ENCODE assay signal across 8 cellular contexts in the genomic region with DNA sequence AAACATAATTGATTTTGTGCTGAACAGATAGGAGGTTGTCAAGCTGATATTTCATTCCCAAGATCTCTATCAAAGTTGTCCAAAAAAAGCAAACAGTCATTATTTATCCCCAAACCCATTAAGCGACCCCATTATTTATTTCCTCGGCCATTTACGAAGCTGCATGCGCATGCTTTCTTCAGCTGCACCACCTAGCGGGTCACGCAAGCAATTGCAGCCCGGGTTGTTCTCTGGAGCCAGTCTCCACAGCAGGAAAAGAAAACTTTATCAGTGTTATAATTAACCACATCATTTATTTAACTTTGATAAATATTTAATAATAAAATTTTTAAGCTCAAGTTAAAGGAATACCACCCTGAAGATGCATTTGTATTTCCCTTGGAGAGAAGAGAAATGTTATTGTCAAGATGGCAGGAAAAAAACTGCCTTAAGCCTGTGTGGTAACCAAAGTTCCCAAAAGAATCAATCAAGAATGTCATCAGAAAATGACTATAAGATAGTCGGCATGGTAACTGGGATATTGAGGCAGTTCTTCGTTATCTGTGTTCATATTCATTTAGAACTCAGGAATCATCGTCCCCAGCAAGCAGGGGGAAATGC.
DNase-seq lines count a peak whose midpoint lies in the region; ATAC-seq and TF ChIP-seq lines count a peak whose summit lies in the region.

No MANE protein-coding gene starts in this region.

- TF ChIP-seq EP300 in tibial nerve (IDR thresholded peaks at IDR 0.05): no peak

- H3K27me3 Mint-ChIP-seq in activated CD8-positive, alpha-beta T cell treated with anti-CD3 and anti-CD28 coated beads, Interleukin-2, amount 10 ng/mL, durations not matched to agents 7 days and 5 days (ENCODE audit: low read depth): no peaks in the 10 kb centered on the region
- peaks cover 6% of the 10 kb centered on the region for H3K27me3 Mint-ChIP-seq in nephron progenitor cell (ENCODE audit: low read depth, poor library complexity)

- CTCF ChIA-PET in AG04449 (lab: Yijun Ruan, JAX): interaction anchor here (0.6 to 2.6 kb wide), 42 partner anchors 8 to 1080 kb away, joined by 3 to 35 read pairs (median 4); no protein-coding TSS in a partner anchor
- CTCF ChIA-PET in activated CD8-positive, alpha-beta T cell treated with anti-CD3 and anti-CD28 coated beads, Interleukin-2, amount 10 ng/mL, durations not matched to agents 7 days and 5 days (lab: Charles Lee): interaction anchor here (0.7 to 2.0 kb wide), 6 partner anchors 10 to 1083 kb away, joined by 3 to 8 read pairs (median 4); no protein-coding TSS in a partner anchor

- H3K27ac ChIP-seq in tibial nerve: no peak overlapping the region

- POLR2A ChIA-PET in AG04449 (lab: Yijun Ruan, JAX): no interaction called here
- POLR2A ChIA-PET in activated CD8-positive, alpha-beta T cell treated with anti-CD3 and anti-CD28 coated beads, Interleukin-2, amount 10 ng/mL, durations not matched to agents 7 days and 5 days (lab: Charles Lee): no interaction called here

- H3K4me1 ChIP-seq in tibial nerve: peaks cover 0 to 8% (median 0%) of the 10 kb centered on the region in 4 donors

- 17 to 18% methylated on average over 10 of the region's 10 CpGs for WGBS in tibial nerve, 2 donors

- TF ChIP-seq CTCF in AG04449 (IDR thresholded peaks at IDR 0.05; ENCODE audit: insufficient read depth, low read length, missing control alignments) (peak; percentile 87), GM13977 (IDR thresholded peaks at IDR 0.05; ENCODE audit: extremely low read depth, insufficient read depth, missing control alignments) (peak; percentile 92), epithelial cell of proximal tubule (conservative IDR thresholded peaks at IDR 0.05; ENCODE audit: low read depth, low read length) (peak; percentile 99), nephron progenitor cell (IDR thresholded peaks at IDR 0.05) (peak; percentile 98), tibial nerve (IDR thresholded peaks at IDR 0.05) (peak; percentile 63 to 97 (median 90))

- no peaks in the 10 kb centered on the region for H3K27me3 ChIP-seq in tibial nerve

- H3K4me3 ChIP-seq in AG04449 (ENCODE audit: low read depth, low read length) (no peak overlapping the region), epithelial cell of proximal tubule (ENCODE audit: low read depth, low read length) (no peak overlapping the region), tibial nerve (peak overlapping the region in 1 of 4 donors; percentile 23)

- ATAC-seq in HG02852 (IDR thresholded peaks at IDR 0.05; ENCODE audit: unreplicated experiment): peak; percentile 84
- ATAC-seq in activated CD8-positive, alpha-beta T cell treated with anti-CD3 and anti-CD28 coated beads, Interleukin-2, amount 10 ng/mL, durations not matched to agents 7 days and 5 days: peak; percentile 55

- no peaks in the 10 kb centered on the region for H3K36me3 Mint-ChIP-seq in activated CD8-positive, alpha-beta T cell treated with anti-CD3 and anti-CD28 coated beads, Interleukin-2, amount 10 ng/mL, durations not matched to agents 7 days and 5 days (ENCODE audit: low read depth)
- no peaks in the 10 kb centered on the region for H3K36me3 Mint-ChIP-seq in nephron progenitor cell (ENCODE audit: low read depth)

- H3K27ac Mint-ChIP-seq in activated CD8-positive, alpha-beta T cell treated with anti-CD3 and anti-CD28 coated beads, Interleukin-2, amount 10 ng/mL, durations not matched to agents 7 days and 5 days: no peak overlapping the region
- no peak overlapping the region for H3K27ac Mint-ChIP-seq in nephron progenitor cell

- DNase-seq in AG04449 (ENCODE audit: low read depth, low spot score) (peak; percentile 5), GM13977 (ENCODE audit: low spot score) (peak; percentile 56), NCI-H2081 treated with DMSO at 0.1 percent for 48 hours (lab: John Stamatoyannopoulos, UW) (peak; percentile 7), epithelial cell of proximal tubule (ENCODE audit: low read depth) (no peak), nephron progenitor cell (peak; percentile 72), tibial nerve (ENCODE audit: low spot score in 2 of 2) (peak; percentile 30 to 66)
- peak; percentile 61 for DNase-seq in activated CD8-positive, alpha-beta T cell treated with anti-CD3 and anti-CD28 coated beads, Interleukin-2, amount 10 ng/mL, durations not matched to agents 7 days and 5 days

- no peak for TF ChIP-seq POLR2A in tibial nerve (IDR thresholded peaks at IDR 0.05)

- H3K9me3 ChIP-seq in tibial nerve: no peaks in the 10 kb centered on the region

- peaks cover 2% of the 10 kb centered on the region for H3K4me1 Mint-ChIP-seq in activated CD8-positive, alpha-beta T cell treated with anti-CD3 and anti-CD28 coated beads, Interleukin-2, amount 10 ng/mL, durations not matched to agents 7 days and 5 days (ENCODE audit: low read depth)
- peaks cover 56% of the 10 kb centered on the region for H3K4me1 Mint-ChIP-seq in nephron progenitor cell

- H3K9me3 Mint-ChIP-seq in activated CD8-positive, alpha-beta T cell treated with anti-CD3 and anti-CD28 coated beads, Interleukin-2, amount 10 ng/mL, durations not matched to agents 7 days and 5 days (ENCODE audit: insufficient read depth): no peaks in the 10 kb centered on the region
- H3K9me3 Mint-ChIP-seq in nephron progenitor cell: no peaks in the 10 kb centered on the region

- H3K4me3 Mint-ChIP-seq in activated CD8-positive, alpha-beta T cell treated with anti-CD3 and anti-CD28 coated beads, Interleukin-2, amount 10 ng/mL, durations not matched to agents 7 days and 5 days: no peak overlapping the region
- H3K4me3 Mint-ChIP-seq in nephron progenitor cell: no peak overlapping the region

- in situ Hi-C loops in GM13977 (cut with MboI; ENCODE audit: low pct_unique_long_range_greater_than_20kb, low sequenced_read_pairs, unreplicated experiment): loop anchor here (25.0 kb wide), 1 partner anchor 1081 kb away; no protein-coding TSS in a partner anchor

- H3K36me3 ChIP-seq in tibial nerve: no peaks in the 10 kb centered on the region
